In the genomic region with DNA sequence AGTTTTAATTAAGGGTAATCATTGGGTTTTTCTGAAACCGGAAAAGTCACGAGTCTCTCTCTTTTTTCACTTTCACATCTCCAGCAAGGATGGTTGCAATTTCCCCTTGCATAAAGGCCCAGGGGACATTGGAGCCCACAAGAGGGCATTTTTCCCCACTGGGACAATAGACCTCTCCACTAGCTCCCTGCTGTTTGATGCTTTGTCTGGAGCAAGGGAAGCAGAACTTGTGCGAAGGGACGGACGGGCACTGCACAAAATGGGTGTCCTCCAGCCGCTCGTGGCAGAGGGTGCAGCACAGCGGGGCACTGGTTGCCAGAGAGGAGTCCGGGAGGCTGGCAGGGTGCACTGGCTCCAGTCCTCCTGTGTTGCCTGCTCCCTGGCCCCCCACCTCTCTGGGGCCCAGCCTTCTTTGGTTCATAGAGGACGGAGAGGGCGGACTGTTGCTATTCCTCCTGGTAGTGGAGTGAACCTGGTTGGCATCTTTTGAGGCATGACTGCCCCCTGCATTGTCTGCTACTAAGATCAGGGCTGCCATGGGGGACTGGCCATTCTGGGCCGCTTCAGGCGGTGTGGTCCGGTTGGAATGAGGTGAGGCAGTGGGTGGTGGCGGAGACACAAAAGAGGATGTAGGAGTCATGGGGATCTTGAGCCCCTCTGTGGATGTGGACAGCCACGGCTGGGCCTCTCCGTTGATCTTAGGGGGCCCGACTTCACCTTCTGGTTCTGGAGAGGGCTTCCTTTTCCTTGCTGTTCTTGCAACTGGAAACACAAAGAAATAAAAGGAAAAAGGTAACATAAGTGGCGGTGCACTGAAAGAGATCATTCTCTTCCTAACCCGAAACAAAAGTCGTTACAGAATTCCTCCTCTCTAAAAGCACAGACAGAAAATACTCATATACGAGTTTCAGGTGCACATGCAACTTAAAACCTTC, we compare ENCODE assay signal across 1 cellular context.
TF ChIP-seq lines count a peak whose summit lies in the region.

No MANE protein-coding gene starts in this region.

TF ChIP-seq in HEK293, 187 proteins besides CTCF, POLR2A, EP300 and RAD21 (continued from another document):
- TF ChIP-seq, protein P1, sequence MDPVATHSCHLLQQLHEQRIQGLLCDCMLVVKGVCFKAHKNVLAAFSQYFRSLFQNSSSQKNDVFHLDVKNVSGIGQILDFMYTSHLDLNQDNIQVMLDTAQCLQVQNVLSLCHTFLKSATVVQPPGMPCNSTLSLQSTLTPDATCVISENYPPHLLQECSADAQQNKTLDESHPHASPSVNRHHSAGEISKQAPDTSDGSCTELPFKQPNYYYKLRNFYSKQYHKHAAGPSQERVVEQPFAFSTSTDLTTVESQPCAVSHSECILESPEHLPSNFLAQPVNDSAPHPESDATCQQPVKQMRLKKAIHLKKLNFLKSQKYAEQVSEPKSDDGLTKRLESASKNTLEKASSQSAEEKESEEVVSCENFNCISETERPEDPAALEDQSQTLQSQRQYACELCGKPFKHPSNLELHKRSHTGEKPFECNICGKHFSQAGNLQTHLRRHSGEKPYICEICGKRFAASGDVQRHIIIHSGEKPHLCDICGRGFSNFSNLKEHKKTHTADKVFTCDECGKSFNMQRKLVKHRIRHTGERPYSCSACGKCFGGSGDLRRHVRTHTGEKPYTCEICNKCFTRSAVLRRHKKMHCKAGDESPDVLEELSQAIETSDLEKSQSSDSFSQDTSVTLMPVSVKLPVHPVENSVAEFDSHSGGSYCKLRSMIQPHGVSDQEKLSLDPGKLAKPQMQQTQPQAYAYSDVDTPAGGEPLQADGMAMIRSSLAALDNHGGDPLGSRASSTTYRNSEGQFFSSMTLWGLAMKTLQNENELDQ (tag by site-specific recombination; IDR thresholded peaks at IDR 0.05; ENCODE audit: low read depth) = no peak
- TF ChIP-seq, protein P2, sequence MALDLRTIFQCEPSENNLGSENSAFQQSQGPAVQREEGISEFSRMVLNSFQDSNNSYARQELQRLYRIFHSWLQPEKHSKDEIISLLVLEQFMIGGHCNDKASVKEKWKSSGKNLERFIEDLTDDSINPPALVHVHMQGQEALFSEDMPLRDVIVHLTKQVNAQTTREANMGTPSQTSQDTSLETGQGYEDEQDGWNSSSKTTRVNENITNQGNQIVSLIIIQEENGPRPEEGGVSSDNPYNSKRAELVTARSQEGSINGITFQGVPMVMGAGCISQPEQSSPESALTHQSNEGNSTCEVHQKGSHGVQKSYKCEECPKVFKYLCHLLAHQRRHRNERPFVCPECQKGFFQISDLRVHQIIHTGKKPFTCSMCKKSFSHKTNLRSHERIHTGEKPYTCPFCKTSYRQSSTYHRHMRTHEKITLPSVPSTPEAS (tag by site-specific recombination; IDR thresholded peaks at IDR 0.05) = no peak
- TF ChIP-seq, protein P3, sequence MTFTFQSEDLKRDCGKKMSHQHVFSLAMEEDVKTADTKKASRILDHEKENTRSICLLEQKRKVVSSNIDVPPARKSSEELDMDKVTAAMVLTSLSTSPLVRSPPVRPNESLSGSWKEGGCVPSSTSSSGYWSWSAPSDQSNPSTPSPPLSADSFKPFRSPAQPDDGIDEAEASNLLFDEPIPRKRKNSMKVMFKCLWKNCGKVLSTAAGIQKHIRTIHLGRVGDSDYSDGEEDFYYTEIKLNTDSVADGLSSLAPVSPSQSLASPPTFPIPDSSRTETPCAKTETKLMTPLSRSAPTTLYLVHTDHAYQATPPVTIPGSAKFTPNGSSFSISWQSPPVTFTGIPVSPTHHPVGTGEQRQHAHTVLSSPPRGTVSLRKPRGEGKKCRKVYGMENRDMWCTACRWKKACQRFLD (tag by site-specific recombination; IDR thresholded peaks at IDR 0.05) = no peak
- TF ChIP-seq ZNF558 (tag by site-specific recombination; IDR thresholded peaks at IDR 0.05) = no peak
- TF ChIP-seq, protein P4, sequence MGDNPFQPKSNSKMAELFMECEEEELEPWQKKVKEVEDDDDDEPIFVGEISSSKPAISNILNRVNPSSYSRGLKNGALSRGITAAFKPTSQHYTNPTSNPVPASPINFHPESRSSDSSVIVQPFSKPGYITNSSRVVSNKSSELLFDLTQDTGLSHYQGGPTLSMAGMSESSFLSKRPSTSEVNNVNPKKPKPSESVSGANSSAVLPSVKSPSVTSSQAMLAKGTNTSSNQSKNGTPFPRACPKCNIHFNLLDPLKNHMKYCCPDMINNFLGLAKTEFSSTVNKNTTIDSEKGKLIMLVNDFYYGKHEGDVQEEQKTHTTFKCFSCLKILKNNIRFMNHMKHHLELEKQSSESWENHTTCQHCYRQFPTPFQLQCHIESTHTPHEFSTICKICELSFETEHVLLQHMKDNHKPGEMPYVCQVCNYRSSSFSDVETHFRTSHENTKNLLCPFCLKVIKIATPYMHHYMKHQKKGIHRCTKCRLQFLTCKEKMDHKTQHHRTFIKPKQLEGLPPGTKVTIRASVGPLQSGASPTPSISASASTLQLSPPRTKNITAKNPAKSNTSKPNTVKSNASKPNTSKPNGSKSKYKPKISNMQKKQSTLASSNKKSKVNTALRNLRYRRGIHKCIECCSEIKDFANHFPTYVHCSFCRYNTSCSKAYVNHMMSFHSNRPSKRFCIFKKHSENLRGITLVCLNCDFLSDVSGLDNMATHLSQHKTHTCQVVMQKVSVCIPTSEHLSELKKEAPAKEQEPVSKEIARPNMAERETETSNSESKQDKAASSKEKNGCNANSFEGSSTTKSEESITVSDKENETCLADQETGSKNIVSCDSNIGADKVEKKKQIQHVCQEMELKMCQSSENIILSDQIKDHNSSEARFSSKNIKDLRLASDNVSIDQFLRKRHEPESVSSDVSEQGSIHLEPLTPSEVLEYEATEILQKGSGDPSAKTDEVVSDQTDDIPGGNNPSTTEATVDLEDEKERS (tag by site-specific recombination; IDR thresholded peaks at IDR 0.05) = no peak
- TF ChIP-seq ZNF175 (tag by site-specific recombination; IDR thresholded peaks at IDR 0.05) = no peak
- no peak for TF ChIP-seq ZBTB20 (tag by site-specific recombination; IDR thresholded peaks at IDR 0.05)
- no peak for TF ChIP-seq ZNF341 (tag by site-specific recombination; IDR thresholded peaks at IDR 0.05; ENCODE audit: low read depth)
- no peak for TF ChIP-seq ZNF776 (tag by site-specific recombination; IDR thresholded peaks at IDR 0.05; ENCODE audit: borderline replicate concordance)
- no peak for TF ChIP-seq MZF1 (tag by site-specific recombination; IDR thresholded peaks at IDR 0.05; ENCODE audit: borderline replicate concordance)
- TF ChIP-seq, protein P5, sequence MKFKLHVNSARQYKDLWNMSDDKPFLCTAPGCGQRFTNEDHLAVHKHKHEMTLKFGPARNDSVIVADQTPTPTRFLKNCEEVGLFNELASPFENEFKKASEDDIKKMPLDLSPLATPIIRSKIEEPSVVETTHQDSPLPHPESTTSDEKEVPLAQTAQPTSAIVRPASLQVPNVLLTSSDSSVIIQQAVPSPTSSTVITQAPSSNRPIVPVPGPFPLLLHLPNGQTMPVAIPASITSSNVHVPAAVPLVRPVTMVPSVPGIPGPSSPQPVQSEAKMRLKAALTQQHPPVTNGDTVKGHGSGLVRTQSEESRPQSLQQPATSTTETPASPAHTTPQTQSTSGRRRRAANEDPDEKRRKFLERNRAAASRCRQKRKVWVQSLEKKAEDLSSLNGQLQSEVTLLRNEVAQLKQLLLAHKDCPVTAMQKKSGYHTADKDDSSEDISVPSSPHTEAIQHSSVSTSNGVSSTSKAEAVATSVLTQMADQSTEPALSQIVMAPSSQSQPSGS (tag by site-specific recombination; IDR thresholded peaks at IDR 0.05; ENCODE audit: low read depth) = no peak
